In genomic region chr7:44104880-44105771, GRCh38 we compare ENCODE assay signal across 1 cellular context.
TF ChIP-seq lines count a peak whose summit lies in the region.

No MANE protein-coding gene starts in this region.

TF ChIP-seq in SK-N-SH treated with all-trans-retinoic acid at 6 μM for 48 hours, 23 proteins besides CTCF, POLR2A, EP300 and RAD21 (continued from another document):
- no peak for TF ChIP-seq PATZ1 (CRISPR knock-in tag; IDR thresholded peaks at IDR 0.05; ENCODE audit: borderline replicate concordance)
- TF ChIP-seq ZNF565 (CRISPR knock-in tag; conservative IDR thresholded peaks at IDR 0.05; ENCODE audit: low read depth), result no peak
- no peak for TF ChIP-seq CSDC2 (CRISPR knock-in tag; IDR thresholded peaks at IDR 0.05)
